8 cellular contexts compared by ENCODE assay signal in the genomic region with DNA sequence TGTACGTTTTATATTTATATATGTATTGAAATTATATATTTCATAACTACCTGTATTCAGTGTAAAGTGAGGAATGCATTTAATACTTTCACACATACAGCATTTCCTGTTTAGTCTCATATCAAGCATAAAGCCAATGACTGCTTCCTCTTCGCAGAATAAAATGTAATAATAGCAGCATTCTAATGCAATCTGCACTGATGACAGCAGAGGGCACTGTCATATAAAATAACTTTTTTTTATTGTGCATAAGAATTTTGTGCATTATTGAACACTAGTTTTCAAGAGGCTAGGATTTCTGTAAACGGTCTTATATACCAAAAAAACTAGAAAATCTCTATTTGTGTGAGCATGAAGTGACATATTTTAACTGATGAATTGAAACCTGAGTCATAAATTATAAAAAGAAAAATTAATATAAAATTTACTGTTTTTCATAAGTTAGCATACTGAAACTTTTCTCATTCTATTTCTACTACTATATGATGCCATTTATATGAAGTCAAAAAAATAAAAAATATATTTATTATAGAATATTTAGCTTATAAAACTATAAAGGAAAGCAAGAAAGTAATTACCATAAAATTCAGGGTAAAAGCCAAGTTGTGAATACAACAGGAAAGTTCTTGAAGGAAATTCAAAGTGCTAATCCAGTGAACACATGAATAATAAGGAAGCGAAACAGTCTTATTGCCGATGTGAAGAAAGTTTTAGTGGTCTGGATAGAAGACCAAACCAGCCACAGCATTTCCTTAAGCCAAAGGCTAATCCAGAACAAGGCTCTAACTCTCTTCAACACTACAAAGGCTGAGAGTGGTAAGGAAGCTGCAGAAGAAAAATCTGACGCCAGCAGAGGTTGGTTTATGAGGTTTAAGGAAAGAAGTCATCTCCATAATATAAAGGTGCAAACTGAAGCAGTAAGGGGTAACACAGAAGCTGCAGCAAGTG. TPM values are rescaled to one million over a fixed set of nuclear protein-coding genes. Genes with fewer than 3 reads are reported as not detected.
DNase-seq lines count a peak whose midpoint lies in the region; ATAC-seq and TF ChIP-seq lines count a peak whose summit lies in the region.

No MANE protein-coding gene starts in this region.

- no peak for TF ChIP-seq EP300 in SK-N-SH (IDR thresholded peaks at IDR 0.05; ENCODE audit: borderline replicate concordance in 1 of 2, low read depth in 1 of 2, low read length in 1 of 2)

- peaks cover 5 to 36% of the 10 kb centered on the region in 2 experiments for H3K36me3 ChIP-seq in SK-N-SH (replicated peaks in 1 of 2; ENCODE audit: control insufficient read depth in 1 of 2, insufficient read depth in 2 of 2, low read length in 1 of 2)

- peaks cover 32% of the 10 kb centered on the region for H3K36me3 Mint-ChIP-seq in stimulated activated memory B cell treated with anti-CD40 and anti-IgM and Interleukin-4, amounts not matched to agents 10 μg/mL and 1 μg/mL and 100 μg/mL, for 72 hours

- no peaks in the 10 kb centered on the region for H3K9me3 ChIP-seq in SK-N-SH

- peaks cover 26% of the 10 kb centered on the region for H3F3A ChIP-seq in SK-N-SH (replicated peaks; ENCODE audit: insufficient read depth)

- no peak overlapping the region for H3K4me3 Mint-ChIP-seq in stimulated activated memory B cell treated with anti-CD40 and anti-IgM and Interleukin-4, amounts not matched to agents 10 μg/mL and 1 μg/mL and 100 μg/mL, for 72 hours

- in situ Hi-C loops in G401 (cut with HindIII; ENCODE audit: low sequenced_read_pairs) = no loop called here
- in situ Hi-C loops in T47D (cut with HindIII; ENCODE audit: low pct_unique_long_range_greater_than_20kb, low sequenced_read_pairs) = no loop called here

- ATAC-seq in GM21390 (IDR thresholded peaks at IDR 0.05; ENCODE audit: unreplicated experiment) (peak; percentile 68), left colon (peak; percentile 88)
- peak; percentile 62 for ATAC-seq in stimulated activated memory B cell treated with anti-CD40 and anti-IgM and Interleukin-4, amounts not matched to agents 10 μg/mL and 1 μg/mL and 100 μg/mL, for 72 hours

- DNase-seq in G401 (ENCODE audit: low spot score) (peak; percentile 45), HT-29 (ENCODE audit: low spot score) (peak; percentile 73), SK-N-SH (peak; percentile 31), T47D (ENCODE audit: low read depth in 1 of 2, low spot score in 1 of 2) (peak; percentile 2 to 61), left colon (peak in 1 of 2 donors; percentile 61), GM19238 (ENCODE audit: insufficient read length, low spot score) (no peak)

- no peaks in the 10 kb centered on the region for H3K9me3 Mint-ChIP-seq in stimulated activated memory B cell treated with anti-CD40 and anti-IgM and Interleukin-4, amounts not matched to agents 10 μg/mL and 1 μg/mL and 100 μg/mL, for 72 hours

- intact Hi-C loops in left colon (cut with DNase I, micrococcal nuclease) = loop anchor here in 1 of 2 donors (10.0 kb wide), 3 partner anchors 112 to 232 kb away; no protein-coding TSS in a partner anchor

- H3K27ac ChIP-seq in SK-N-SH (ENCODE audit: low read depth in 2 of 2, low read length in 1 of 2) = no peak overlapping the region

- no peaks in the 10 kb centered on the region for H3K27me3 ChIP-seq in SK-N-SH (ENCODE audit: insufficient read depth)

- H3K4me1 ChIP-seq in SK-N-SH (ENCODE audit: control insufficient read depth in 1 of 2, insufficient read depth in 2 of 2, low read depth in 1 of 2, low read length in 1 of 2) = peaks cover 6 to 15% of the 10 kb centered on the region in 2 experiments; a peak in 3 of 4 replicates

- H3K4me2 ChIP-seq in SK-N-SH = no peak overlapping the region

- peaks cover 9% of the 10 kb centered on the region; the same call in 1 of the 2 replicates for H4K20me1 ChIP-seq in SK-N-SH (ENCODE audit: insufficient read depth)

- peaks cover 57% of the 10 kb centered on the region for H3K79me2 ChIP-seq in SK-N-SH (ENCODE audit: insufficient read depth)

- 49% methylated on average over 6 of the region's 6 CpGs for WGBS in SK-N-SH (ENCODE audit: low lambda C conversion rate)

- H3K4me3 ChIP-seq in SK-N-SH (ENCODE audit: low read depth in 2 of 2, low read length in 1 of 2) = no peak overlapping the region; a peak in 1 of 4 replicates

- peaks cover 36% of the 10 kb centered on the region for H3K4me1 Mint-ChIP-seq in stimulated activated memory B cell treated with anti-CD40 and anti-IgM and Interleukin-4, amounts not matched to agents 10 μg/mL and 1 μg/mL and 100 μg/mL, for 72 hours

- no peak overlapping the region for H3K9ac ChIP-seq in SK-N-SH

- H3K9me2 ChIP-seq in SK-N-SH = no peaks in the 10 kb centered on the region

- no peak overlapping the region for H2AFZ ChIP-seq in SK-N-SH (ENCODE audit: low read depth)

- H3K27me3 Mint-ChIP-seq in stimulated activated memory B cell treated with anti-CD40 and anti-IgM and Interleukin-4, amounts not matched to agents 10 μg/mL and 1 μg/mL and 100 μg/mL, for 72 hours = no peaks in the 10 kb centered on the region

- POLR2A ChIA-PET in SK-N-SH (lab: Yijun Ruan, JAX) = no interaction called here

- peak; percentile 84 for TF ChIP-seq CTCF in SK-N-SH (IDR thresholded peaks at IDR 0.05)

- CTCF ChIA-PET in SK-N-SH (lab: Yijun Ruan, JAX) = interaction anchor here (0.6 to 4.3 kb wide), 20 partner anchors 10 to 237 kb away, joined by 3 to 23 read pairs (median 4); a partner anchor contains a TSS

- peak; percentile 75 for TF ChIP-seq RAD21 in SK-N-SH (IDR thresholded peaks at IDR 0.05; ENCODE audit: low read length)

- H3K27ac Mint-ChIP-seq in stimulated activated memory B cell treated with anti-CD40 and anti-IgM and Interleukin-4, amounts not matched to agents 10 μg/mL and 1 μg/mL and 100 μg/mL, for 72 hours = peak overlapping the region; percentile 53

TF ChIP-seq in SK-N-SH, 30 proteins besides CTCF, POLR2A, EP300 and RAD21:
- TF ChIP-seq SMC3 (IDR thresholded peaks at IDR 0.05; ENCODE audit: low read depth, low read length) = peak; percentile 47
- TF ChIP-seq, protein P1, sequence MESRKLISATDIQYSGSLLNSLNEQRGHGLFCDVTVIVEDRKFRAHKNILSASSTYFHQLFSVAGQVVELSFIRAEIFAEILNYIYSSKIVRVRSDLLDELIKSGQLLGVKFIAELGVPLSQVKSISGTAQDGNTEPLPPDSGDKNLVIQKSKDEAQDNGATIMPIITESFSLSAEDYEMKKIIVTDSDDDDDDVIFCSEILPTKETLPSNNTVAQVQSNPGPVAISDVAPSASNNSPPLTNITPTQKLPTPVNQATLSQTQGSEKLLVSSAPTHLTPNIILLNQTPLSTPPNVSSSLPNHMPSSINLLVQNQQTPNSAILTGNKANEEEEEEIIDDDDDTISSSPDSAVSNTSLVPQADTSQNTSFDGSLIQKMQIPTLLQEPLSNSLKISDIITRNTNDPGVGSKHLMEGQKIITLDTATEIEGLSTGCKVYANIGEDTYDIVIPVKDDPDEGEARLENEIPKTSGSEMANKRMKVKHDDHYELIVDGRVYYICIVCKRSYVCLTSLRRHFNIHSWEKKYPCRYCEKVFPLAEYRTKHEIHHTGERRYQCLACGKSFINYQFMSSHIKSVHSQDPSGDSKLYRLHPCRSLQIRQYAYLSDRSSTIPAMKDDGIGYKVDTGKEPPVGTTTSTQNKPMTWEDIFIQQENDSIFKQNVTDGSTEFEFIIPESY (IDR thresholded peaks at IDR 0.05; ENCODE audit: borderline replicate concordance, low read depth) = no peak

RNA-seq across cellular contexts. Expression of a gene that starts 36.3 kb away (rescaled TPM):
- 14.8 and 21.7 TPM in 2 replicates for total RNA-seq in G401 (2014; rRNA removed; shearing (Covaris generic))
- total RNA-seq in HT-29 (2014; rRNA removed; shearing (Covaris generic)) = 6.3 and 9.0 TPM in 2 replicates
- 29.2 and 44.3 TPM in 2 replicates for polyA plus RNA-seq in SK-N-SH (2012; rRNA removed)
- polyA plus RNA-seq in SK-N-SH (2012; cell fraction: cytosol; rRNA removed) = 28.9 and 31.9 TPM in 2 replicates
- 59.3 and 107 TPM in 2 replicates for polyA plus RNA-seq in SK-N-SH (2012; cell fraction: nucleus; rRNA removed)
- 10 to 100 TPM; 24.5 to 26.7 TPM for total RNA-seq in left colon

RNA-seq across cellular contexts. Expression of a gene that starts 40.4 kb away (rescaled TPM):
- 35.3 and 47.4 TPM in 2 replicates for total RNA-seq in G401 (2014; rRNA removed; shearing (Covaris generic))
- 20.6 and 24.4 TPM in 2 replicates for total RNA-seq in HT-29 (2014; rRNA removed; shearing (Covaris generic))
- polyA plus RNA-seq in SK-N-SH (2012; rRNA removed) = 23.3 and 36.1 TPM in 2 replicates
- polyA plus RNA-seq in SK-N-SH (2012; cell fraction: cytosol; rRNA removed) = 48.9 and 55.9 TPM in 2 replicates
- polyA plus RNA-seq in SK-N-SH (2012; cell fraction: nucleus; rRNA removed) = 6.4 and 18.1 TPM in 2 replicates
- 10 to 100 TPM; 55.3 to 97.9 TPM for total RNA-seq in left colon
